Comparison of ENCODE assay signal across 12 cellular contexts in genomic region chr22:45968751-45969413, GRCh38. TPM values are rescaled to one million over a fixed set of nuclear protein-coding genes. Genes with fewer than 3 reads are reported as not detected.
DNase-seq lines count a peak whose midpoint lies in the region; ATAC-seq and TF ChIP-seq lines count a peak whose summit lies in the region.
"Had no signal": no experiment of that assay in that cellular context is flagged by ENCODE, and none has a peak within 500 bp of the region (broad histone marks: within the 10 kb centered on the region; RNA-seq: fewer than 3 reads in every experiment).

No MANE protein-coding gene starts in this region.

- H3K4me1 ChIP-seq in foreskin keratinocyte, result peaks cover 21% of the 10 kb centered on the region
- H3K4me1 ChIP-seq: Caco-2 had no signal

- in situ Hi-C loops in ACHN (cut with HindIII; ENCODE audit: low pct_ligation_motif_present, low pct_unique_long_range_greater_than_20kb, low sequenced_read_pairs), result no loop called here

- H3K4me3 ChIP-seq in AG04449 (ENCODE audit: low read depth, low read length), result no peak overlapping the region

- DNase-seq in AG04449 (ENCODE audit: low read depth, low spot score), result peak; percentile 12
- DNase-seq in H4 (ENCODE audit: low spot score), result peak; percentile 89
- peak; percentile 36 to 59 for DNase-seq in SW 1271 (lab: John Stamatoyannopoulos, UW)
- peak; percentile 84 to 91 for DNase-seq in foreskin keratinocyte
- DNase-seq in ACHN, result no peak
- DNase-seq: activated naive CD4-positive, alpha-beta T cell; KBM-7; NCI-H2171 had no signal

- H3K27ac ChIP-seq in foreskin keratinocyte, result peak overlapping the region; percentile 86

- TF ChIP-seq CTCF in AG04449 (IDR thresholded peaks at IDR 0.05; ENCODE audit: insufficient read depth, low read length, missing control alignments) (no peak), foreskin keratinocyte (conservative IDR thresholded peaks at IDR 0.05) (no peak)

- POLR2A ChIA-PET in AG04449 (lab: Yijun Ruan, JAX), result interaction anchor here (0.6 to 0.9 kb wide), 2 partner anchors 52 to 104 kb away, joined by 3 to 4 read pairs; no protein-coding TSS in a partner anchor

- ATAC-seq in foreskin keratinocyte, result peak; percentile 77
- ATAC-seq in HG03378 (IDR thresholded peaks at IDR 0.05; ENCODE audit: unreplicated experiment), result no peak
- no peak for ATAC-seq in HG02970 (IDR thresholded peaks at IDR 0.05; ENCODE audit: low FRiP score, unreplicated experiment)
- no peak for ATAC-seq in HG02571 (IDR thresholded peaks at IDR 0.05; ENCODE audit: unreplicated experiment)

- CTCF ChIA-PET in AG04449 (lab: Yijun Ruan, JAX), result interaction anchor here (1.9 to 3.8 kb wide), 4 partner anchors 10 to 391 kb away, joined by 10 to 33 read pairs (median 12); no protein-coding TSS in a partner anchor

- H3K27me3 ChIP-seq in foreskin keratinocyte, result peaks cover 2% of the 10 kb centered on the region

RNA-seq across cellular contexts. Expression of gene WNT7B, which starts 8.1 kb away (rescaled TPM):
- 0.66 and 1.9 TPM in 2 replicates for total RNA-seq in H4 (2014; rRNA removed; shearing (Covaris generic))
- total RNA-seq in foreskin keratinocyte, result 9.5 and 41.8 TPM in 2 replicates
- polyA plus RNA-seq in foreskin keratinocyte, result 14.0 and 50.2 TPM in 2 replicates
